27 cellular contexts compared by ENCODE assay signal in genomic region chr5:66789434-66789833, GRCh38.
"Had no signal": no experiment of that assay in that cellular context is flagged by ENCODE, and none has a peak within 500 bp of the region (broad histone marks: within the 10 kb centered on the region; RNA-seq: fewer than 3 reads in every experiment).

No MANE protein-coding gene starts in this region.

- H3K27me3 ChIP-seq: dorsolateral prefrontal cortex, foreskin keratinocyte, heart left ventricle, hepatocyte, right atrium auricular region, stomach, thyroid gland, upper lobe of left lung had no signal

- DNase-seq: dorsolateral prefrontal cortex; effector CD4-positive, alpha-beta T cell; endodermal cell; foreskin keratinocyte; heart left ventricle; mucosa of descending colon; naive B cell; stimulated activated CD4-positive, alpha-beta T cell treated with anti-CD3 and anti-CD28 coated beads, Interleukin-12 subunit alpha, Interleukin-12 subunit beta, amount 100 ng/mL, for 4 hours; stimulated activated CD4-positive, alpha-beta T cell treated with anti-CD3 and anti-CD28 coated beads, Interleukin-1b, Interleukin-23, amount 100 ng/mL, for 48 hours; stimulated activated CD4-positive, alpha-beta T cell treated with anti-CD3 and anti-CD28 coated beads, Interleukin-4, amount 100 ng/mL, for 1 hour; stimulated activated naive CD4-positive, alpha-beta T cell treated with Interleukin-2 at 50 U/mL for 16 hours; stomach; thyroid gland; upper lobe of left lung had no signal

- H3K4me2 ChIP-seq: hepatocyte, smooth muscle cell had no signal

- H3K4me1 ChIP-seq: foreskin keratinocyte, gastroesophageal sphincter, prostate gland, stomach, thyroid gland, upper lobe of left lung had no signal

- ATAC-seq: esophagus mucosa; foreskin keratinocyte; gastroesophageal sphincter; heart left ventricle; left lobe of liver; mucosa of descending colon; natural killer cell treated with Interleukin-12 subunit alpha and Interleukin-12 subunit beta and Interleukin-15 and Interleukin-18, amount 100 ng/mL, for 72 hours; sciatic nerve; stimulated activated effector memory CD8-positive, alpha-beta T cell treated with anti-CD3 and anti-CD28 coated beads, Interleukin-12 subunit alpha, Interleukin-12 subunit beta, amount 100 ng/mL, for 72 hours had no signal

- H3K9me3 ChIP-seq: gastroesophageal sphincter, heart left ventricle, mucosa of descending colon, neutrophil, prostate gland, right atrium auricular region, stomach, thyroid gland, upper lobe of left lung had no signal

- H3K79me2 ChIP-seq: hepatocyte had no signal

- H3K4me3 ChIP-seq: dorsolateral prefrontal cortex, gastroesophageal sphincter, heart left ventricle, hepatocyte, lung, mucosa of descending colon, prostate gland, right atrium auricular region, smooth muscle cell, stomach, thyroid gland, upper lobe of left lung had no signal

- H3K36me3 ChIP-seq: gastroesophageal sphincter, neutrophil, prostate gland, right atrium auricular region, stomach, thyroid gland, upper lobe of left lung had no signal

- H3K27ac ChIP-seq: dorsolateral prefrontal cortex, epithelial cell of prostate, foreskin keratinocyte, gastroesophageal sphincter, heart left ventricle, hepatocyte, neutrophil, prostate gland, right atrium auricular region, stomach, thyroid gland, upper lobe of left lung had no signal
